Comparison of ENCODE assay signal across 9 cellular contexts in the genomic region with DNA sequence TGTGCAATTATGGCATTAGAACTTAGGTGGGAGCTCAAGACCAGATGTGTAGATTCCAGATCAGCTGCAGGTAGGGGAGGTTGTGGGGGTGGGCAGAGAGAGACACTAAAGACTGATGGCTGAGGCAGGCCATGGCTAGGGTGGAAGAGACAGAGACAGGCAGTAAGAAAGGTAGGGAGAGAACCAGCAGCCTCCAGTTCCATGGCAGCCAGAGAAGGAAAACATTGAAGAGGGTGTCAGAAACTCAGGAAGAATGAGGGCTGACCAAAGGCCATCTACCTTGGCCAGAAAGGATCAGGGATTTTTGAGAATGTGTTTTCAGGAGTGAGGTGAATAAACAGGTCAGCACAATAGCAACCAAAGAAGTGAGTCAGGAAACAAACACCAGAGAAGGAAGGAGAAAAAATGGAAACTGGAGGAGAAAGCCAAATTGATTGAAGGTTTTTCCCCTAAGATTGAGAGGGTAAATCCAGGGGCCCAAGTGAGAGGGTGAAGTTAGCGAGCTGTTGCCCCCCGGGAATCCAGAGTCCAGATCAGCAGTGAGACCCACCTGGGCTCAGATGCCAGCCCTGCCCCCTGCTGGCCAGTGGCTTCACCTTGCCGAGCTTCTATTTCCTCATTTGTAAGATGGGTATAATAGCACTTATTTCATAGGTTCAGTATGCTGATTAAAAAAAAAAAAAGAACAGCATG. TPM values are rescaled to one million over a fixed set of nuclear protein-coding genes. Genes with fewer than 3 reads are reported as not detected.
DNase-seq lines count a peak whose midpoint lies in the region; ATAC-seq and TF ChIP-seq lines count a peak whose summit lies in the region.
"Had no signal": no experiment of that assay in that cellular context is flagged by ENCODE, and none has a peak within 500 bp of the region (broad histone marks: within the 10 kb centered on the region; RNA-seq: fewer than 3 reads in every experiment).

No MANE protein-coding gene starts in this region.

- peak; percentile 29 for DNase-seq in AG08396 (ENCODE audit: low spot score)
- peak in 1 of 2 experiments; percentile 54 for DNase-seq in PC-9
- DNase-seq in activated effector memory CD4-positive, alpha-beta T cell treated with anti-CD3 and anti-CD28 coated beads, Interleukin-2, amount 50 U/mL, for 16 hours = peak; percentile 86
- DNase-seq in left ventricle myocardium superior = peak; percentile 61
- peak in 3 of 4 experiments; percentile 21 to 36 (median 22) for DNase-seq in stimulated activated CD4-positive, alpha-beta T cell treated with anti-CD3 and anti-CD28 coated beads, Interleukin-1b, Interleukin-23, amount 100 ng/mL, for 24 hours (ENCODE audit: low read depth in 4 of 4, low spot score in 1 of 4)
- no peak for DNase-seq in SKM-1 treated with dmso at 0.1 percent for 144 hours (lab: John Stamatoyannopoulos, UW; ENCODE audit: unreplicated experiment)
- DNase-seq: left cardiac atrium had no signal

- POLR2A ChIA-PET in PC-9 (lab: Charles Lee; ENCODE audit: unreplicated experiment) = interaction anchor here (0.6 to 0.7 kb wide), 2 partner anchors 12 to 369 kb away, joined by 4 to 11 read pairs; no protein-coding TSS in a partner anchor

- H4K20me1 ChIP-seq in PC-9 (ENCODE audit: insufficient read depth) = no peaks in the 10 kb centered on the region

- H3K27me3 ChIP-seq in PC-9 (ENCODE audit: insufficient read depth, low read depth) = no peaks in the 10 kb centered on the region

- ATAC-seq in GM19455 (IDR thresholded peaks at IDR 0.05; ENCODE audit: unreplicated experiment) = peak; percentile 63
- ATAC-seq in left ventricle myocardium superior = peak; percentile 22
- ATAC-seq in HG03095 (IDR thresholded peaks at IDR 0.05; ENCODE audit: unreplicated experiment) = no peak

- no peak overlapping the region for H3K4me3 ChIP-seq in PC-9

- no peaks in the 10 kb centered on the region for H3K9me3 ChIP-seq in PC-9 (ENCODE audit: insufficient read depth, low read depth)

- CTCF ChIA-PET in PC-9 (lab: Charles Lee) = interaction anchor here (0.5 to 1.4 kb wide), 14 partner anchors 9 to 1319 kb away, joined by 3 to 12 read pairs (median 4); partner anchors contain the start of gene ABHD2

- H3K27ac ChIP-seq in PC-9 = peak overlapping the region; percentile 40

- intact Hi-C loops in PC-9 (cut with micrococcal nuclease; ENCODE audit: unreplicated experiment) = loop anchor here (2.0 to 5.0 kb wide), 2 partner anchors 42 to 72 kb away; partner anchors contain the start of gene ABHD2
- intact Hi-C loops in left ventricle myocardium superior (cut with micrococcal nuclease) = no loop called here

- BruUV-seq in PC-9 (replicated peaks; lab: Mats Ljungman, UMichigan) = no TSS peak

- no peaks in the 10 kb centered on the region for H3K9me2 ChIP-seq in PC-9 (ENCODE audit: insufficient read depth)

- H3K36me3 ChIP-seq in PC-9 (ENCODE audit: low read depth) = peaks cover 38% of the 10 kb centered on the region

- peaks cover 7% of the 10 kb centered on the region; the same call in 1 of the 2 replicates for H3K79me2 ChIP-seq in PC-9 (ENCODE audit: low read depth)

- H3F3A ChIP-seq in PC-9 (ENCODE audit: insufficient read depth, low read depth) = peaks cover 21% of the 10 kb centered on the region

- peaks cover 51% of the 10 kb centered on the region for H3K4me1 ChIP-seq in PC-9 (replicated peaks; ENCODE audit: insufficient read depth)

- H3K4me2 ChIP-seq in PC-9 = peak overlapping the region; percentile 7; the same call in 1 of the 2 replicates

- no peak overlapping the region; the same call in 1 of the 2 replicates for H2AFZ ChIP-seq in PC-9

- peak; percentile 81 for TF ChIP-seq CTCF in PC-9 (conservative IDR thresholded peaks at IDR 0.05)

RNA-seq across cellular contexts. Expression of gene ABHD2, which starts 41.0 kb away (rescaled TPM):
- 86.8 and 148 TPM in 2 replicates for total RNA-seq in PC-9 (2021)
- total RNA-seq in left ventricle myocardium superior = 84.4 TPM
